Comparison of ENCODE assay signal across 13 cellular contexts in genomic region chr20:25254571-25254970, GRCh38. TPM values are rescaled to one million over a fixed set of nuclear protein-coding genes. Genes with fewer than 3 reads are reported as not detected.
DNase-seq lines count a peak whose midpoint lies in the region; ATAC-seq and TF ChIP-seq lines count a peak whose summit lies in the region.
"Had no signal": no experiment of that assay in that cellular context is flagged by ENCODE, and none has a peak within 500 bp of the region (broad histone marks: within the 10 kb centered on the region; RNA-seq: fewer than 3 reads in every experiment).

No MANE protein-coding gene starts in this region.

- H3K27ac ChIP-seq in ACC112 (ENCODE audit: low read depth, low read length): peak overlapping the region; percentile 44; the same call in 1 of the 2 replicates
- peak overlapping the region in 1 of 2 experiments; percentile 69; a peak in 2 of 4 replicates for H3K27ac ChIP-seq in SK-N-SH (ENCODE audit: low read depth in 2 of 2, low read length in 1 of 2)
- peak overlapping the region; percentile 51 to 98 (median 90) for H3K27ac ChIP-seq in heart right ventricle
- H3K27ac ChIP-seq in osteoblast (ENCODE audit: low read depth, low read length): peak overlapping the region; percentile 59

- H3K9me3 ChIP-seq in SK-N-SH (no peaks in the 10 kb centered on the region), heart right ventricle (no peaks in the 10 kb centered on the region), osteoblast (ENCODE audit: low read depth, low read length) (no peaks in the 10 kb centered on the region)
- H3K9me3 ChIP-seq: Peyer's patch, upper lobe of left lung had no signal

- POLR2A ChIA-PET in SK-N-SH (lab: Yijun Ruan, JAX) (interaction anchor here (1.4 to 1.7 kb wide), 2 partner anchors 26 to 153 kb away, joined by 5 to 6 read pairs; partner anchors contain the start of gene GINS1), HEK293T (lab: Yijun Ruan, JAX) (no interaction called here)

- H3K9me2 ChIP-seq in SK-N-SH: no peaks in the 10 kb centered on the region

- peak in 1 of 2 experiments; percentile 79; a peak in 2 of 4 replicates for TF ChIP-seq EP300 in SK-N-SH (IDR thresholded peaks at IDR 0.05; ENCODE audit: borderline replicate concordance in 1 of 2, low read depth in 1 of 2, low read length in 1 of 2)

- no peak overlapping the region for H3K9ac ChIP-seq in SK-N-SH

- H2AFZ ChIP-seq in ACC112 (ENCODE audit: low read length, unreplicated experiment): no peak overlapping the region
- no peak overlapping the region for H2AFZ ChIP-seq in SK-N-SH (ENCODE audit: low read depth)
- no peak overlapping the region for H2AFZ ChIP-seq in osteoblast (ENCODE audit: low read length)

- intact Hi-C loops in heart right ventricle (cut with DNase I): loop anchor here in 3 of 10 donors (5.0 to 10.0 kb wide), 3 partner anchors 43 to 180 kb away; partner anchors contain the start of gene ENTPD6 (in 1 of the 3)

- H3K4me3 ChIP-seq in ACC112 (ENCODE audit: low read depth, low read length) (no peak overlapping the region), SK-N-SH (ENCODE audit: low read depth in 2 of 2, low read length in 1 of 2) (no peak overlapping the region; a peak in 1 of 4 replicates), heart right ventricle (peak overlapping the region in 1 of 10 donors; percentile 13), osteoblast (ENCODE audit: insufficient read depth, low read length) (no peak overlapping the region)
- H3K4me3 ChIP-seq: Peyer's patch, upper lobe of left lung had no signal

- no peaks in the 10 kb centered on the region for H3F3A ChIP-seq in SK-N-SH (replicated peaks; ENCODE audit: insufficient read depth)

- H3K27ac Mint-ChIP-seq in natural killer cell treated with Interleukin-12 subunit alpha and Interleukin-12 subunit beta and Interleukin-15 and Interleukin-18, amount 100 ng/mL, for 72 hours: no peak overlapping the region
- H3K27ac Mint-ChIP-seq: activated CD8-positive, alpha-beta memory T cell treated with anti-CD3 and anti-CD28 coated beads, Interleukin-2, amount 10 ng/mL, durations not matched to agents 7 days and 5 days had no signal

- WGBS in SK-N-SH (ENCODE audit: low lambda C conversion rate): 53% methylated on average over 5 of the region's 5 CpGs
- 29 to 53% methylated on average over 5 of the region's 5 CpGs for WGBS in heart right ventricle, 2 donors

- H3K4me1 ChIP-seq in ACC112 (ENCODE audit: control insufficient read depth, insufficient read depth, low read length, unreplicated experiment) (peaks cover 57% of the 10 kb centered on the region), SK-N-SH (ENCODE audit: control insufficient read depth in 1 of 2, insufficient read depth in 2 of 2, low read depth in 1 of 2, low read length in 1 of 2) (peaks cover 11 to 58% of the 10 kb centered on the region in 2 experiments), heart right ventricle (peaks cover 9 to 98% (median 69%) of the 10 kb centered on the region in 9 donors), osteoblast (ENCODE audit: insufficient read depth, low read length) (peaks cover 48% of the 10 kb centered on the region)

- TF ChIP-seq RAD21 in SK-N-SH (IDR thresholded peaks at IDR 0.05; ENCODE audit: low read length): no peak

- H3K4me1 Mint-ChIP-seq in natural killer cell treated with Interleukin-12 subunit alpha and Interleukin-12 subunit beta and Interleukin-15 and Interleukin-18, amount 100 ng/mL, for 72 hours (ENCODE audit: low read depth in 2 of 2): peaks cover 7 to 13% of the 10 kb centered on the region in 2 donors

- no peak overlapping the region for H3K4me3 Mint-ChIP-seq in natural killer cell treated with Interleukin-12 subunit alpha and Interleukin-12 subunit beta and Interleukin-15 and Interleukin-18, amount 100 ng/mL, for 72 hours
- H3K4me3 Mint-ChIP-seq: activated CD8-positive, alpha-beta memory T cell treated with anti-CD3 and anti-CD28 coated beads, Interleukin-2, amount 10 ng/mL, durations not matched to agents 7 days and 5 days had no signal

- TF ChIP-seq CTCF in SK-N-SH (IDR thresholded peaks at IDR 0.05): no peak
- TF ChIP-seq CTCF in heart right ventricle (IDR thresholded peaks at IDR 0.05): no peak
- no peak for TF ChIP-seq CTCF in osteoblast (IDR thresholded peaks at IDR 0.05; ENCODE audit: extremely low read depth, low read depth, low read length)

- H3K27me3 ChIP-seq in ACC112 (ENCODE audit: insufficient read depth, low read length) (no peaks in the 10 kb centered on the region), SK-N-SH (ENCODE audit: insufficient read depth) (no peaks in the 10 kb centered on the region), heart right ventricle (no peaks in the 10 kb centered on the region), osteoblast (ENCODE audit: insufficient read depth, low read length) (no peaks in the 10 kb centered on the region)
- H3K27me3 ChIP-seq: Peyer's patch, upper lobe of left lung had no signal

- no peaks in the 10 kb centered on the region for H3K36me3 Mint-ChIP-seq in natural killer cell treated with Interleukin-12 subunit alpha and Interleukin-12 subunit beta and Interleukin-15 and Interleukin-18, amount 100 ng/mL, for 72 hours

- DNase-seq in SK-N-SH (peak; percentile 73), heart right ventricle (no peak), osteoblast (ENCODE audit: insufficient read length, low spot score, missing footprints) (peak; percentile 84), HEK293T (ENCODE audit: extremely low spot score) (no peak), foreskin melanocyte (no peak)
- DNase-seq in natural killer cell treated with Interleukin-12 subunit alpha and Interleukin-12 subunit beta and Interleukin-15 and Interleukin-18, amount 100 ng/mL, for 72 hours (ENCODE audit: low spot score): no peak
- DNase-seq: activated naive CD4-positive, alpha-beta T cell treated with anti-CD3 and anti-CD28 coated beads, Interleukin-2, amount 50 U/mL, for 16 hours; NCI-H187; upper lobe of left lung had no signal

- no peaks in the 10 kb centered on the region for H3K27me3 Mint-ChIP-seq in natural killer cell treated with Interleukin-12 subunit alpha and Interleukin-12 subunit beta and Interleukin-15 and Interleukin-18, amount 100 ng/mL, for 72 hours
- H3K27me3 Mint-ChIP-seq: activated CD8-positive, alpha-beta memory T cell treated with anti-CD3 and anti-CD28 coated beads, Interleukin-2, amount 10 ng/mL, durations not matched to agents 7 days and 5 days had no signal

- H3K4me2 ChIP-seq in SK-N-SH (no peak overlapping the region), osteoblast (ENCODE audit: insufficient read depth, low read length) (no peak overlapping the region)

- H3K9me3 Mint-ChIP-seq in natural killer cell treated with Interleukin-12 subunit alpha and Interleukin-12 subunit beta and Interleukin-15 and Interleukin-18, amount 100 ng/mL, for 72 hours: no peaks in the 10 kb centered on the region

- peaks cover 97% of the 10 kb centered on the region for H3K79me2 ChIP-seq in ACC112 (ENCODE audit: control insufficient read depth, insufficient read depth, low read length, unreplicated experiment)
- H3K79me2 ChIP-seq in SK-N-SH (ENCODE audit: insufficient read depth): peaks cover 97% of the 10 kb centered on the region
- peaks cover 99% of the 10 kb centered on the region for H3K79me2 ChIP-seq in osteoblast (ENCODE audit: insufficient read depth, low read length)

- H4K20me1 ChIP-seq in SK-N-SH (ENCODE audit: insufficient read depth) (peaks cover 95% of the 10 kb centered on the region), osteoblast (ENCODE audit: insufficient read depth, low read length) (peaks cover 76% of the 10 kb centered on the region)

- CTCF ChIA-PET in SK-N-SH (lab: Yijun Ruan, JAX): interaction anchor here (1.0 to 2.9 kb wide), 7 partner anchors 17 to 261 kb away, joined by 3 to 16 read pairs (median 4); partner anchors contain the start of gene ENTPD6
- CTCF ChIA-PET in HEK293T (lab: Yijun Ruan, JAX): interaction anchor here (0.8 kb wide), 1 partner anchor 260 kb away, joined by 3 read pairs; no protein-coding TSS in a partner anchor

- ATAC-seq in heart right ventricle (peak in 7 of 8 donors; percentile 36 to 69 (median 56)), HG03095 (IDR thresholded peaks at IDR 0.05; ENCODE audit: unreplicated experiment) (no peak)
- ATAC-seq in natural killer cell treated with Interleukin-12 subunit alpha and Interleukin-12 subunit beta and Interleukin-15 and Interleukin-18, amount 100 ng/mL, for 72 hours: no peak
- ATAC-seq: activated CD8-positive, alpha-beta memory T cell treated with anti-CD3 and anti-CD28 coated beads, Interleukin-2, amount 10 ng/mL, durations not matched to agents 7 days and 5 days had no signal

- H3K36me3 ChIP-seq in ACC112 (ENCODE audit: insufficient read depth, low read length) (peaks cover 38% of the 10 kb centered on the region), SK-N-SH (replicated peaks in 1 of 2; ENCODE audit: control insufficient read depth in 1 of 2, insufficient read depth in 2 of 2, low read length in 1 of 2) (peaks cover 11 to 17% of the 10 kb centered on the region in 2 experiments), heart right ventricle (peaks cover 0 to 30% (median 3%) of the 10 kb centered on the region in 9 donors), osteoblast (ENCODE audit: insufficient read depth, low read length) (peaks cover 12% of the 10 kb centered on the region)

TF ChIP-seq in SK-N-SH, 30 proteins besides CTCF, POLR2A, EP300 and RAD21 (continues in another document):
- peak; percentile 87 for TF ChIP-seq GATA2 (CRISPR knock-in tag; IDR thresholded peaks at IDR 0.05)

TF ChIP-seq in HEK293T, 16 proteins besides CTCF, POLR2A, EP300 and RAD21 (continues in another document):
- no peak for TF ChIP-seq NFRKB (IDR thresholded peaks at IDR 0.05)
- no peak for TF ChIP-seq HDGF (IDR thresholded peaks at IDR 0.05; ENCODE audit: borderline replicate concordance)
- no peak for TF ChIP-seq L3MBTL2 (conservative IDR thresholded peaks at IDR 0.05)
- no peak for TF ChIP-seq BHLHE40 (IDR thresholded peaks at IDR 0.05; ENCODE audit: borderline replicate concordance)
- TF ChIP-seq ZNF384 (IDR thresholded peaks at IDR 0.05): no peak
- no peak for TF ChIP-seq SUZ12 (IDR thresholded peaks at IDR 0.05)
- TF ChIP-seq ARNT (IDR thresholded peaks at IDR 0.05): no peak

RNA-seq across cellular contexts. Expression of gene PYGB, which starts 6.7 kb away (rescaled TPM):
- polyA plus RNA-seq in SK-N-SH (2012; rRNA removed) (32.2 and 35.8 TPM in 2 replicates), heart right ventricle (100 to 1,000 TPM in 1 of 2 donors, 10 to 100 TPM in 1; 83.1 to 250 TPM)
- 16.8 and 25.0 TPM in 2 replicates for polyA plus RNA-seq in SK-N-SH (2012; cell fraction: cytosol; rRNA removed)
- polyA plus RNA-seq in SK-N-SH (2012; cell fraction: nucleus; rRNA removed): 75.6 and 77.6 TPM in 2 replicates
- total RNA-seq in heart right ventricle (100 to 1,000 TPM; 203 to 462 (median 276) TPM), osteoblast (191 and 194 TPM in 2 replicates)
- 10 to 100 TPM; 35.9 to 40.4 TPM for total RNA-seq in natural killer cell treated with Interleukin-12 subunit alpha and Interleukin-12 subunit beta and Interleukin-15 and Interleukin-18, amount 100 ng/mL, for 72 hours

RNA-seq across cellular contexts. Expression of gene ENTPD6, which starts 59.1 kb away (rescaled TPM):
- polyA plus RNA-seq in SK-N-SH (2012; rRNA removed) (76.1 and 78.2 TPM in 2 replicates), heart right ventricle (100 to 1,000 TPM; 161 to 167 TPM)
- 36.3 and 54.5 TPM in 2 replicates for polyA plus RNA-seq in SK-N-SH (2012; cell fraction: cytosol; rRNA removed)
- polyA plus RNA-seq in SK-N-SH (2012; cell fraction: nucleus; rRNA removed): 172 and 200 TPM in 2 replicates
- total RNA-seq in heart right ventricle (100 to 1,000 TPM in 3 of 10 donors, 10 to 100 TPM in 7; 54.6 to 141 (median 78.0) TPM), osteoblast (50.7 and 55.1 TPM in 2 replicates)
- total RNA-seq in natural killer cell treated with Interleukin-12 subunit alpha and Interleukin-12 subunit beta and Interleukin-15 and Interleukin-18, amount 100 ng/mL, for 72 hours: 10 to 100 TPM; 24.9 to 58.7 TPM

Comparison
In these comparisons a context has a peak if more than half of its experiments do, and no peak if none do; other contexts are left out.
1. DNase-seq: peak in SK-N-SH (single experiment) and osteoblast (single experiment); none in heart right ventricle (0 of 2), HEK293T (single experiment), foreskin melanocyte (single experiment) and natural killer cell treated with Interleukin-12 subunit alpha and Interleukin-12 subunit beta and Interleukin-15 and Interleukin-18, amount 100 ng/mL, for 72 hours (single experiment).
2. ATAC-seq: peak in heart right ventricle (7 of 8); none in HG03095 (single experiment) and natural killer cell treated with Interleukin-12 subunit alpha and Interleukin-12 subunit beta and Interleukin-15 and Interleukin-18, amount 100 ng/mL, for 72 hours (0 of 2).